1 cellular context compared by ENCODE assay signal in genomic region chr4:173696011-173696410, GRCh38.
TF ChIP-seq lines count a peak whose summit lies in the region.

No MANE protein-coding gene starts in this region.

TF ChIP-seq in HepG2, 621 proteins besides CTCF, POLR2A, EP300 and RAD21 (continued from another document):
- TF ChIP-seq, protein P1, sequence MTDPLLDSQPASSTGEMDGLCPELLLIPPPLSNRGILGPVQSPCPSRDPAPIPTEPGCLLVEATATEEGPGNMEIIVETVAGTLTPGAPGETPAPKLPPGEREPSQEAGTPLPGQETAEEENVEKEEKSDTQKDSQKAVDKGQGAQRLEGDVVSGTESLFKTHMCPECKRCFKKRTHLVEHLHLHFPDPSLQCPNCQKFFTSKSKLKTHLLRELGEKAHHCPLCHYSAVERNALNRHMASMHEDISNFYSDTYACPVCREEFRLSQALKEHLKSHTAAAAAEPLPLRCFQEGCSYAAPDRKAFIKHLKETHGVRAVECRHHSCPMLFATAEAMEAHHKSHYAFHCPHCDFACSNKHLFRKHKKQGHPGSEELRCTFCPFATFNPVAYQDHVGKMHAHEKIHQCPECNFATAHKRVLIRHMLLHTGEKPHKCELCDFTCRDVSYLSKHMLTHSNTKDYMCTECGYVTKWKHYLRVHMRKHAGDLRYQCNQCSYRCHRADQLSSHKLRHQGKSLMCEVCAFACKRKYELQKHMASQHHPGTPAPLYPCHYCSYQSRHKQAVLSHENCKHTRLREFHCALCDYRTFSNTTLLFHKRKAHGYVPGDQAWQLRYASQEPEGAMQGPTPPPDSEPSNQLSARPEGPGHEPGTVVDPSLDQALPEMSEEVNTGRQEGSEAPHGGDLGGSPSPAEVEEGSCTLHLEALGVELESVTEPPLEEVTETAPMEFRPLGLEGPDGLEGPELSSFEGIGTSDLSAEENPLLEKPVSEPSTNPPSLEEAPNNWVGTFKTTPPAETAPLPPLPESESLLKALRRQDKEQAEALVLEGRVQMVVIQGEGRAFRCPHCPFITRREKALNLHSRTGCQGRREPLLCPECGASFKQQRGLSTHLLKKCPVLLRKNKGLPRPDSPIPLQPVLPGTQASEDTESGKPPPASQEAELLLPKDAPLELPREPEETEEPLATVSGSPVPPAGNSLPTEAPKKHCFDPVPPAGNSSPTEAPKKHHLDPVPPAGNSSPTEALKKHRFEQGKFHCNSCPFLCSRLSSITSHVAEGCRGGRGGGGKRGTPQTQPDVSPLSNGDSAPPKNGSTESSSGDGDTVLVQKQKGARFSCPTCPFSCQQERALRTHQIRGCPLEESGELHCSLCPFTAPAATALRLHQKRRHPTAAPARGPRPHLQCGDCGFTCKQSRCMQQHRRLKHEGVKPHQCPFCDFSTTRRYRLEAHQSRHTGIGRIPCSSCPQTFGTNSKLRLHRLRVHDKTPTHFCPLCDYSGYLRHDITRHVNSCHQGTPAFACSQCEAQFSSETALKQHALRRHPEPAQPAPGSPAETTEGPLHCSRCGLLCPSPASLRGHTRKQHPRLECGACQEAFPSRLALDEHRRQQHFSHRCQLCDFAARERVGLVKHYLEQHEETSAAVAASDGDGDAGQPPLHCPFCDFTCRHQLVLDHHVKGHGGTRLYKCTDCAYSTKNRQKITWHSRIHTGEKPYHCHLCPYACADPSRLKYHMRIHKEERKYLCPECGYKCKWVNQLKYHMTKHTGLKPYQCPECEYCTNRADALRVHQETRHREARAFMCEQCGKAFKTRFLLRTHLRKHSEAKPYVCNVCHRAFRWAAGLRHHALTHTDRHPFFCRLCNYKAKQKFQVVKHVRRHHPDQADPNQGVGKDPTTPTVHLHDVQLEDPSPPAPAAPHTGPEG (CRISPR knock-in tag; IDR thresholded peaks at IDR 0.05) = no peak
- TF ChIP-seq, protein P2, sequence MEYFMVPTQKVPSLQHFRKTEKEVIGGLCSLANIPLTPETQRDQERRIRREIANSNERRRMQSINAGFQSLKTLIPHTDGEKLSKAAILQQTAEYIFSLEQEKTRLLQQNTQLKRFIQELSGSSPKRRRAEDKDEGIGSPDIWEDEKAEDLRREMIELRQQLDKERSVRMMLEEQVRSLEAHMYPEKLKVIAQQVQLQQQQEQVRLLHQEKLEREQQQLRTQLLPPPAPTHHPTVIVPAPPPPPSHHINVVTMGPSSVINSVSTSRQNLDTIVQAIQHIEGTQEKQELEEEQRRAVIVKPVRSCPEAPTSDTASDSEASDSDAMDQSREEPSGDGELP (IDR thresholded peaks at IDR 0.05; ENCODE audit: borderline replicate concordance, low read depth) = no peak
- TF ChIP-seq ZNF501 (CRISPR knock-in tag; IDR thresholded peaks at IDR 0.05) (no peak), TIGD3 (CRISPR knock-in tag; IDR thresholded peaks at IDR 0.05; ENCODE audit: borderline replicate concordance) (no peak), RXRA (CRISPR knock-in tag; IDR thresholded peaks at IDR 0.05) (no peak)
